Comparison of ENCODE assay signal across 11 cellular contexts in genomic region chr2:41955641-41956040, GRCh38.
DNase-seq lines count a peak whose midpoint lies in the region; ATAC-seq and TF ChIP-seq lines count a peak whose summit lies in the region.
"Had no signal": no experiment of that assay in that cellular context is flagged by ENCODE, and none has a peak within 500 bp of the region (broad histone marks: within the 10 kb centered on the region; RNA-seq: fewer than 3 reads in every experiment).

No MANE protein-coding gene starts in this region.

- DNase-seq in G401 (ENCODE audit: low spot score), result peak; percentile 22
- peak; percentile 16 for DNase-seq in RPMI8226
- no peak for DNase-seq in NCI-H774 (lab: John Stamatoyannopoulos, UW)
- DNase-seq in Right ventricle myocardium superior, result no peak
- no peak for DNase-seq in OCI-M2 (lab: John Stamatoyannopoulos, UW; ENCODE audit: unreplicated experiment)
- DNase-seq in brain microvascular endothelial cell, result no peak
- DNase-seq: activated CD4-positive, CD25-positive, alpha-beta regulatory T cell; NCI-H1092 treated with DMSO at 0.1 percent for 48 hours had no signal

- H3K36me3 ChIP-seq in brain microvascular endothelial cell (replicated peaks), result no peaks in the 10 kb centered on the region

- no peaks in the 10 kb centered on the region for H3K27me3 ChIP-seq in brain microvascular endothelial cell (replicated peaks)

- no peak for TF ChIP-seq CTCF in brain microvascular endothelial cell (IDR thresholded peaks at IDR 0.05; ENCODE audit: low read depth, low read length, missing control alignments)

- no peak overlapping the region for H3K4me3 ChIP-seq in brain microvascular endothelial cell (ENCODE audit: low read depth, low read length)
- H3K4me3 ChIP-seq: lung had no signal

- intact Hi-C loops in Right ventricle myocardium superior (cut with DNase I), result no loop called here

- no peak overlapping the region for H3K27ac ChIP-seq in brain microvascular endothelial cell

- in situ Hi-C loops in G401 (cut with HindIII; ENCODE audit: low sequenced_read_pairs), result no loop called here
- in situ Hi-C loops in brain microvascular endothelial cell (cut with HindIII; ENCODE audit: low pct_ligation_motif_present, low sequenced_read_pairs), result no loop called here

- ATAC-seq in GM19467 (IDR thresholded peaks at IDR 0.05; ENCODE audit: unreplicated experiment) (peak; percentile 54), HG03159 (IDR thresholded peaks at IDR 0.05; ENCODE audit: unreplicated experiment) (peak; percentile 37), Right ventricle myocardium superior (ENCODE audit: poor library complexity) (no peak)

Comparison
In these comparisons a context has a peak if more than half of its experiments do, and no peak if none do; other contexts are left out.
1. DNase-seq: peak in G401 (single experiment) and RPMI8226 (single experiment); none in NCI-H774 (single experiment), Right ventricle myocardium superior (single experiment), OCI-M2 (single experiment) and brain microvascular endothelial cell (single experiment).